9 cellular contexts compared by ENCODE assay signal in the genomic region with DNA sequence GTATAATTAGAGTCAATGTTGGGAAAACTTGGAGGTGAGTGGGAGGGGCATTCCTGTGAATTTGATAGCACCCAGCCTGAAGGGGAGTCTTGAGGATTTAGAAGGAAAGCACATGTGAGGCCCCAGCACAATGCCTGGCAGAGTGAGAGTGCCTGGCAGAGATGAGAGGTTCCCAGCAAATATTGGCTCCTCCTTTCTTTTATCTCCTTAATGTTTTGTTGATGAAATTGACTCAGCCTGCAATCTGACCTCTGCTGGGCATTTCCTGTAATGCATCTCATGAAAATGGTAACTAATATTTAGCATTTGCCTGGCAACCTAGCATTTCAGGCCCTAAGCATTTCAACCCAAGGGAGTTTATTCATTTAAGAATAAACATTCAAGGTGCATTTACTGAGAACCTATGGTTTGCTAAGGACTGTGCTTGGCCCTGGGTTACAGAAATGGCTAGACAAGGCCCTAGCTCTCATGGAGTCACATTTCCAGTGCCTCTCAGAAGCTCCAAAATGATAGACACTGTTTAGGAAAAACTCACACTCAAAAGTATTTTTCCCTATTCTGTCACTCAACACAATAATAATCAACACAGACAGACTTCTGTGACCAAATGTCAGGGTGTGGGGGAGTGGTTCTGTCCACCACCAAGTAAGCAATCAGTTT. TPM values are rescaled to one million over a fixed set of nuclear protein-coding genes. Genes with fewer than 3 reads are reported as not detected.
DNase-seq lines count a peak whose midpoint lies in the region; ATAC-seq and TF ChIP-seq lines count a peak whose summit lies in the region.
"Had no signal": no experiment of that assay in that cellular context is flagged by ENCODE, and none has a peak within 500 bp of the region (broad histone marks: within the 10 kb centered on the region; RNA-seq: fewer than 3 reads in every experiment).

No MANE protein-coding gene starts in this region.

- H3K36me3 Mint-ChIP-seq in activated naive CD8-positive, alpha-beta T cell treated with anti-CD3 and anti-CD28 coated beads, Interleukin-2, amount 10 ng/mL, durations not matched to agents 7 days and 5 days: peaks cover 6% of the 10 kb centered on the region
- H3K36me3 Mint-ChIP-seq: activated naive CD8-positive, alpha-beta T cell had no signal

- H3K4me3 ChIP-seq in Peyer's patch (no peak overlapping the region), heart left ventricle (no peak overlapping the region)

- no peaks in the 10 kb centered on the region for H3K27me3 Mint-ChIP-seq in activated naive CD8-positive, alpha-beta T cell treated with anti-CD3 and anti-CD28 coated beads, Interleukin-2, amount 10 ng/mL, durations not matched to agents 7 days and 5 days
- H3K27me3 Mint-ChIP-seq: activated naive CD8-positive, alpha-beta T cell had no signal

- ATAC-seq in activated naive CD8-positive, alpha-beta T cell treated with anti-CD3 and anti-CD28 coated beads, Interleukin-2, amount 10 ng/mL, durations not matched to agents 7 days and 5 days (ENCODE audit: low read depth): peak; percentile 50
- ATAC-seq in heart left ventricle: peak; percentile 54 to 74 (median 69)
- no peak for ATAC-seq in GM21786 (IDR thresholded peaks at IDR 0.05; ENCODE audit: unreplicated experiment)
- ATAC-seq in HG03045 (IDR thresholded peaks at IDR 0.05; ENCODE audit: unreplicated experiment): no peak

- POLR2A ChIA-PET in activated naive CD8-positive, alpha-beta T cell treated with anti-CD3 and anti-CD28 coated beads, Interleukin-2, amount 10 ng/mL, durations not matched to agents 7 days and 5 days (lab: Charles Lee): interaction anchor here (0.9 kb wide), 1 partner anchor 61 kb away, joined by 3 read pairs; no protein-coding TSS in a partner anchor

- no peaks in the 10 kb centered on the region for H3K9me3 Mint-ChIP-seq in activated naive CD8-positive, alpha-beta T cell treated with anti-CD3 and anti-CD28 coated beads, Interleukin-2, amount 10 ng/mL, durations not matched to agents 7 days and 5 days

- H3K4me1 ChIP-seq in Peyer's patch: peaks cover 0 to 8% (median 2%) of the 10 kb centered on the region in 4 donors
- H3K4me1 ChIP-seq in heart left ventricle: peaks cover 0 to 28% (median 8%) of the 10 kb centered on the region in 12 donors

- TF ChIP-seq CTCF in Peyer's patch (IDR thresholded peaks at IDR 0.05) (peak; percentile 65 to 92 (median 88)), heart left ventricle (IDR thresholded peaks at IDR 0.05) (peak; percentile 69 to 85 (median 79))

- no peak overlapping the region for H3K27ac ChIP-seq in Peyer's patch
- H3K27ac ChIP-seq in heart left ventricle: peak overlapping the region in 3 of 12 donors; percentile 7 to 50 (median 43)

- no peak overlapping the region for H3K4me3 Mint-ChIP-seq in activated naive CD8-positive, alpha-beta T cell treated with anti-CD3 and anti-CD28 coated beads, Interleukin-2, amount 10 ng/mL, durations not matched to agents 7 days and 5 days
- H3K4me3 Mint-ChIP-seq: activated naive CD8-positive, alpha-beta T cell had no signal

- peaks cover 6% of the 10 kb centered on the region for H3K4me1 Mint-ChIP-seq in activated naive CD8-positive, alpha-beta T cell treated with anti-CD3 and anti-CD28 coated beads, Interleukin-2, amount 10 ng/mL, durations not matched to agents 7 days and 5 days

- no peak overlapping the region for H3K27ac Mint-ChIP-seq in activated naive CD8-positive, alpha-beta T cell treated with anti-CD3 and anti-CD28 coated beads, Interleukin-2, amount 10 ng/mL, durations not matched to agents 7 days and 5 days
- H3K27ac Mint-ChIP-seq: activated naive CD8-positive, alpha-beta T cell had no signal

- DNase-seq in DMS79 treated with DMSO at 0.1 percent for 48 hours (lab: John Stamatoyannopoulos, UW): peak; percentile 13
- DNase-seq in HK-2 (ENCODE audit: unreplicated experiment): peak; percentile 21
- peak in 2 of 3 donors; percentile 42 to 76 for DNase-seq in Peyer's patch
- DNase-seq in activated naive CD8-positive, alpha-beta T cell treated with anti-CD3 and anti-CD28 coated beads, Interleukin-2, amount 10 ng/mL, durations not matched to agents 7 days and 5 days: no peak
- DNase-seq in heart left ventricle: peak in 3 of 5 donors; percentile 32 to 66 (median 44)
- peak; percentile 42 for DNase-seq in retina

- intact Hi-C loops in heart left ventricle (cut with DNase I): loop anchor here (1.0 to 10.0 kb wide), 7 partner anchors 82 to 230 kb away; a partner anchor contains a TSS

- H3K36me3 ChIP-seq in Peyer's patch (peaks cover 0 to 18% (median 0%) of the 10 kb centered on the region in 3 donors), heart left ventricle (peaks cover 0 to 43% (median 32%) of the 10 kb centered on the region in 9 donors)

- H3K9me3 ChIP-seq in Peyer's patch (no peaks in the 10 kb centered on the region), heart left ventricle (no peaks in the 10 kb centered on the region)

- TF ChIP-seq POLR2A in Peyer's patch (IDR thresholded peaks at IDR 0.05): no peak
- TF ChIP-seq POLR2A in heart left ventricle (IDR thresholded peaks at IDR 0.05): no peak

- no peaks in the 10 kb centered on the region for H3K27me3 ChIP-seq in Peyer's patch
- H3K27me3 ChIP-seq in heart left ventricle: no peaks in the 10 kb centered on the region

RNA-seq across cellular contexts. Expression of a gene that starts 19.0 kb away (rescaled TPM):
- total RNA-seq in Peyer's patch (100 to 1,000 TPM in 2 of 4 donors, 10 to 100 TPM in 2; 66.6 to 126 (median 96.8) TPM), heart left ventricle (100 to 1,000 TPM; 154 to 274 (median 192) TPM)
- 10 to 100 TPM; 47.8 to 51.2 TPM for total RNA-seq in activated naive CD8-positive, alpha-beta T cell treated with anti-CD3 and anti-CD28 coated beads, Interleukin-2, amount 10 ng/mL, durations not matched to agents 7 days and 5 days
- polyA plus RNA-seq in heart left ventricle: 100 to 1,000 TPM; 133 to 257 TPM

Comparison
In these comparisons a context has a peak if more than half of its experiments do, and no peak if none do; other contexts are left out.
1. ATAC-seq: peak in activated naive CD8-positive, alpha-beta T cell treated with anti-CD3 and anti-CD28 coated beads, Interleukin-2, amount 10 ng/mL, durations not matched to agents 7 days and 5 days (single experiment) and heart left ventricle (4 of 4); none in GM21786 (single experiment) and HG03045 (single experiment).